Comparison of ENCODE assay signal across 8 cellular contexts in genomic region chr15:57973534-57973933, GRCh38.
"Had no signal": no experiment of that assay in that cellular context is flagged by ENCODE, and none has a peak within 500 bp of the region (broad histone marks: within the 10 kb centered on the region; RNA-seq: fewer than 3 reads in every experiment).

No MANE protein-coding gene starts in this region.

- DNase-seq: GDM1, GF-D8 had no signal

- FAIRE-seq: G401.6, GM12878, GM12891, GM12892, GM18507, GM19239 had no signal

- ATAC-seq: GM12878 had no signal

- H3K4me3 ChIP-seq: GM12878 had no signal
